In the genomic region with DNA sequence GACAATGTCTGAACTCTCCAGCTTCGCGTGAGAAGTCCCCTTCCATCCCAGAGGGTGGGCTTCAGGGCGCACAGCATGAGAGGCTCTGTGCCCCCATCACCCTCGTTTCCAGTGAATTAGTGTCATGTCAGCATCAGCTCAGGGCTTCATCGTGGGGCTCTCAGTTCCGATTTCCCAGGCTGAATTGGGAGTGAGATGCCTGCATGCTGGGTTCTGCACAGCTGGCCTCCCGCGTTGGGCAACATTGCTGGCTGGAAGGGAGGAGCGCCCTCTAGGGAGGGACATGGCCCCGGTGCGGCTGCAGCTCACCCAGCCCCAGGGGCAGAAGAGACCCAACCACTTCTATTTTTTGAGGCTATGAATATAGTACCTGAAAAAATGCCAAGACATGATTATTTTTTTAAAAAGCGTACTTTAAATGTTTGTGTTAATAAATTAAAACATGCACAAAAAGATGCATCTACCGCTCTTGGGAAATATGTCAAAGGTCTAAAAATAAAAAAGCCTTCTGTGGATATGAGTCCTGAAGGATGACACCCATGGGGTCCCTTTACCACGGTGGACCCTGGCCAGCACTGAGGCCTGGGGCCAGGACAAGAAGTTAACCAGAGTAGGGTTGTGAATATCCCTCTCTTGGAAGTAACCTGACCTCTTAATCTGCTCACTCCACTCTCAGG, we compare ENCODE assay signal across 8 cellular contexts. TPM values are rescaled to one million over a fixed set of nuclear protein-coding genes. Genes with fewer than 3 reads are reported as not detected.
A peak's percentile ranks its signal among the peaks of the same experiment; 100 is the strongest.
DNase-seq lines count a peak whose midpoint lies in the region; ATAC-seq and TF ChIP-seq lines count a peak whose summit lies in the region.

No MANE protein-coding gene starts in this region.

- peak; percentile 78 for TF ChIP-seq CTCF in Calu3 (IDR thresholded peaks at IDR 0.05; ENCODE audit: unreplicated experiment)
- peak; percentile 64 to 95 (median 93); a peak in 5 of 6 replicates for TF ChIP-seq CTCF in HCT116 (IDR thresholded peaks at IDR 0.05 in 2 of 3, conservative IDR thresholded peaks at IDR 0.05 in 1 of 3; ENCODE audit: borderline replicate concordance in 1 of 3, insufficient read depth in 1 of 3, low read depth in 2 of 3, low read length in 2 of 3)
- peak; percentile 80 for TF ChIP-seq CTCF in foreskin keratinocyte (conservative IDR thresholded peaks at IDR 0.05)
- peak; percentile 42 to 60 (median 57) for TF ChIP-seq CTCF in upper lobe of left lung (IDR thresholded peaks at IDR 0.05)

- TF ChIP-seq RAD21 in HCT116 (IDR thresholded peaks at IDR 0.05; ENCODE audit: low read depth), result peak; percentile 78

- H3K79me1 ChIP-seq in trophoblast cell (ENCODE audit: low read length), result no peaks in the 10 kb centered on the region

- no peaks in the 10 kb centered on the region for H4K20me1 ChIP-seq in HCT116 (ENCODE audit: insufficient read depth)

- no peak overlapping the region for H3K4me3 Mint-ChIP-seq in Calu3 (ENCODE audit: low read depth, unreplicated experiment)
- H3K4me3 Mint-ChIP-seq in activated T-cell treated with anti-CD3 and anti-CD28 coated beads, Interleukin-2, amount 50 U/mL, for 72 hours, result no peak overlapping the region

- TF ChIP-seq POLR2A in HCT116 (IDR thresholded peaks at IDR 0.05; ENCODE audit: borderline replicate concordance, extremely low read depth, insufficient read depth, insufficient read length) (no peak), upper lobe of left lung (IDR thresholded peaks at IDR 0.05) (no peak)

- no peak overlapping the region for H2BK12ac ChIP-seq in trophoblast cell (ENCODE audit: low read length)

- no peak overlapping the region for H2AK5ac ChIP-seq in trophoblast cell (ENCODE audit: low read length)

- H3K79me2 ChIP-seq in HCT116 (ENCODE audit: insufficient read depth, low read length) (no peaks in the 10 kb centered on the region), trophoblast cell (ENCODE audit: control insufficient read depth, insufficient read depth, low read length, poor library complexity) (no peaks in the 10 kb centered on the region)

- no peak overlapping the region for H3K4ac ChIP-seq in trophoblast cell (ENCODE audit: low read depth, low read length)

- no peaks in the 10 kb centered on the region for H3K27me3 ChIP-seq in HCT116 (ENCODE audit: insufficient read depth, low read length)
- H3K27me3 ChIP-seq in foreskin keratinocyte, result peaks cover 20% of the 10 kb centered on the region
- H3K27me3 ChIP-seq in trophoblast cell (ENCODE audit: insufficient read depth, low read length), result no peaks in the 10 kb centered on the region
- peaks cover 0 to 6% (median 0%) of the 10 kb centered on the region in 4 donors for H3K27me3 ChIP-seq in upper lobe of left lung

- peaks cover 23 to 32% of the 10 kb centered on the region in 2 experiments for H3K4me1 ChIP-seq in HCT116 (ENCODE audit: control insufficient read depth in 1 of 2, insufficient read depth in 2 of 2, low read length in 2 of 2)
- no peaks in the 10 kb centered on the region for H3K4me1 ChIP-seq in foreskin keratinocyte
- no peaks in the 10 kb centered on the region for H3K4me1 ChIP-seq in trophoblast cell (ENCODE audit: control insufficient read depth in 1 of 2, insufficient read depth in 2 of 2, low read length in 2 of 2)
- H3K4me1 ChIP-seq in upper lobe of left lung, result no peaks in the 10 kb centered on the region

- no peak for TF ChIP-seq EP300 in upper lobe of left lung (IDR thresholded peaks at IDR 0.05)

- H3K4me2 ChIP-seq in HCT116 (ENCODE audit: low read length), result peak overlapping the region; percentile 28; the same call in 1 of the 2 replicates
- no peak overlapping the region for H3K4me2 ChIP-seq in trophoblast cell (ENCODE audit: low read length)

- H2AFZ ChIP-seq in HCT116 (ENCODE audit: low read depth, low read length, poor library complexity, severe bottlenecking) (no peak overlapping the region), trophoblast cell (ENCODE audit: insufficient read depth, low read length, poor library complexity) (no peak overlapping the region)

- DNase-seq in Calu3 (peak; percentile 83), HCT116 (ENCODE audit: low read depth, low spot score) (peak; percentile 33), foreskin keratinocyte (peak; percentile 11 to 13), trophoblast cell (peak; percentile 62 to 80), upper lobe of left lung (peak; percentile 76 to 81), cerebellar nuclear complex (lab: John Stamatoyannopoulos, UW) (no peak)
- DNase-seq in activated T-cell treated with anti-CD3 and anti-CD28 coated beads, Interleukin-2, amount 50 U/mL, for 72 hours, result peak; percentile 73 to 81

- H3K4me3 ChIP-seq in HCT116 (replicated peaks in 1 of 2; ENCODE audit: low read depth in 1 of 2, low read length in 2 of 2) (no peak overlapping the region), trophoblast cell (ENCODE audit: low read depth, low read length) (no peak overlapping the region), upper lobe of left lung (no peak overlapping the region)

- H4K8ac ChIP-seq in trophoblast cell (ENCODE audit: low read depth, low read length), result no peak overlapping the region

- H3K27ac Mint-ChIP-seq in Calu3 (ENCODE audit: unreplicated experiment), result no peak overlapping the region
- no peak overlapping the region for H3K27ac Mint-ChIP-seq in activated T-cell treated with anti-CD3 and anti-CD28 coated beads, Interleukin-2, amount 50 U/mL, for 72 hours

- no peak overlapping the region for H3K14ac ChIP-seq in trophoblast cell (ENCODE audit: low read length)

- RAD21 ChIA-PET in HCT116 (lab: Charles Lee; ENCODE audit: low non-redundant PET in 1 of 2, low total read pairs in 2 of 2, uncharacterized antibody in 2 of 2, unreplicated experiment in 2 of 2), result interaction anchor here in 1 of 2 experiments (1.5 kb wide), 1 partner anchor 240 kb away, joined by 4 read pairs; no protein-coding TSS in a partner anchor

- H3K9ac ChIP-seq in HCT116 (ENCODE audit: low read length) (no peak overlapping the region), trophoblast cell (ENCODE audit: low read length) (no peak overlapping the region)

- no peak overlapping the region for H2BK120ac ChIP-seq in trophoblast cell (ENCODE audit: insufficient read depth, low read length, poor library complexity)

- H4K12ac ChIP-seq in trophoblast cell (ENCODE audit: low read depth, low read length), result no peak overlapping the region

- H4K91ac ChIP-seq in trophoblast cell (ENCODE audit: low read depth, low read length), result no peak overlapping the region

- H3K9me3 ChIP-seq in HCT116 (ENCODE audit: control insufficient read depth in 1 of 2, insufficient read depth in 1 of 2, low read depth in 1 of 2, low read length in 2 of 2), result no peaks in the 10 kb centered on the region
- peaks cover 6% of the 10 kb centered on the region for H3K9me3 ChIP-seq in trophoblast cell (ENCODE audit: insufficient read depth, low read depth, low read length)
- no peaks in the 10 kb centered on the region for H3K9me3 ChIP-seq in upper lobe of left lung

- ATAC-seq in HCT116 (peak; percentile 80), foreskin keratinocyte (peak; percentile 60), upper lobe of left lung (ENCODE audit: low FRiP score in 2 of 2) (peak; percentile 76 to 87)
- peak in 1 of 2 donors; percentile 32 for ATAC-seq in activated T-cell treated with anti-CD3 and anti-CD28 coated beads, Interleukin-2, amount 50 U/mL, for 72 hours (replicated peaks in 1 of 2)

- intact Hi-C loops in Calu3 (cut with micrococcal nuclease; ENCODE audit: unreplicated experiment) (loop anchor here (10.0 kb wide), 3 partner anchors 198 to 482 kb away; a partner anchor contains a TSS), HCT116 (cut with micrococcal nuclease) (loop anchor here (5.0 kb wide), 1 partner anchor 170 kb away; a partner anchor contains a TSS)

- H3K27ac ChIP-seq in HCT116 (ENCODE audit: low read depth, low read length) (no peak overlapping the region), foreskin keratinocyte (no peak overlapping the region), trophoblast cell (ENCODE audit: low read depth, low read length) (no peak overlapping the region), upper lobe of left lung (no peak overlapping the region)

- H2BK5ac ChIP-seq in trophoblast cell (ENCODE audit: low read depth, low read length, poor library complexity), result no peak overlapping the region

- H3K9me2 ChIP-seq in HCT116 (ENCODE audit: insufficient read depth), result no peaks in the 10 kb centered on the region

- CTCF ChIA-PET in Calu3 (lab: Charles Lee), result interaction anchor here (0.6 to 1.7 kb wide), 8 partner anchors 9 to 180 kb away, joined by 3 to 7 read pairs (median 3); a partner anchor contains a TSS
- CTCF ChIA-PET in HCT116 (lab: Charles Lee), result interaction anchor here (0.7 to 1.9 kb wide), 10 partner anchors 8 to 429 kb away, joined by 3 to 6 read pairs (median 4); a partner anchor contains a TSS

- peaks cover 30% of the 10 kb centered on the region for H3K27me3 Mint-ChIP-seq in Calu3 (ENCODE audit: unreplicated experiment)
- H3K27me3 Mint-ChIP-seq in activated T-cell treated with anti-CD3 and anti-CD28 coated beads, Interleukin-2, amount 50 U/mL, for 72 hours (ENCODE audit: low read depth), result peaks cover 4% of the 10 kb centered on the region

- H3K18ac ChIP-seq in trophoblast cell (ENCODE audit: low read length), result no peak overlapping the region

- H3K23ac ChIP-seq in trophoblast cell (ENCODE audit: low read length), result no peak overlapping the region

- H3K9me3 Mint-ChIP-seq in Calu3 (ENCODE audit: low read depth, unreplicated experiment), result no peaks in the 10 kb centered on the region
- no peaks in the 10 kb centered on the region for H3K9me3 Mint-ChIP-seq in activated T-cell treated with anti-CD3 and anti-CD28 coated beads, Interleukin-2, amount 50 U/mL, for 72 hours

- H3K36me3 ChIP-seq in HCT116 (ENCODE audit: control insufficient read depth in 1 of 2, insufficient read depth in 2 of 2, low read length in 2 of 2) (no peaks in the 10 kb centered on the region), trophoblast cell (ENCODE audit: control insufficient read depth in 1 of 2, insufficient read depth in 2 of 2, low read length in 2 of 2) (no peaks in the 10 kb centered on the region), upper lobe of left lung (no peaks in the 10 kb centered on the region)

- BruUV-seq in Calu3 (replicated peaks; lab: Mats Ljungman, UMichigan), result no TSS peak
- BruUV-seq in HCT116 (replicated peaks; lab: Mats Ljungman, UMichigan), result no TSS peak

- no CpG with 5 or more reads among the region's 14 CpGs for WGBS in trophoblast cell (ENCODE audit: extremely low coverage, insufficient coverage, insufficient read length)
- WGBS in upper lobe of left lung, 2 donors, result 23 to 27% methylated on average over 14 of the region's 14 CpGs

- peaks cover 4% of the 10 kb centered on the region for H3K36me3 Mint-ChIP-seq in Calu3 (ENCODE audit: insufficient read depth, unreplicated experiment)
- H3K36me3 Mint-ChIP-seq in activated T-cell treated with anti-CD3 and anti-CD28 coated beads, Interleukin-2, amount 50 U/mL, for 72 hours (ENCODE audit: insufficient read depth in 2 of 2), result no peaks in the 10 kb centered on the region

- POLR2A ChIA-PET in HCT116 (lab: Charles Lee), result interaction anchor here (0.8 kb wide), 1 partner anchor 28 kb away, joined by 3 read pairs; a partner anchor contains a TSS

- H3K4me1 Mint-ChIP-seq in Calu3 (ENCODE audit: low read depth, unreplicated experiment), result peaks cover 27% of the 10 kb centered on the region
- H3K4me1 Mint-ChIP-seq in activated T-cell treated with anti-CD3 and anti-CD28 coated beads, Interleukin-2, amount 50 U/mL, for 72 hours (ENCODE audit: low read depth), result peaks cover 37% of the 10 kb centered on the region

RNA-seq across cellular contexts. Expression of a gene that starts 10.5 kb away (rescaled TPM):
- total RNA-seq in Calu3 (2022) (not detected in 2 replicates), HCT116 (2021; ENCODE audit: unreplicated experiment) (0.12 TPM), foreskin keratinocyte (not detected in 2 replicates), upper lobe of left lung (under 1 TPM in 3 of 6 donors, not detected in 3; 0.15 to 0.69 (median 0.52) TPM)
- 0.05 TPM in 1 of 2 replicates, not detected in the other for polyA plus RNA-seq in HCT116 (2012)
- polyA plus RNA-seq in PFSK-1 (2012; ENCODE audit: insufficient read length, low read depth), result 0.21 TPM
- total RNA-seq in activated T-cell treated with anti-CD3 and anti-CD28 coated beads, Interleukin-2, amount 50 U/mL, for 72 hours, result under 1 TPM; 0.05 to 0.14 TPM
- polyA plus RNA-seq in foreskin keratinocyte, result not detected in 2 replicates
- not detected in 2 replicates for polyA plus RNA-seq in trophoblast cell (2013)

RNA-seq across cellular contexts. Expression of a gene that starts 27.6 kb away (rescaled TPM):
- 1.6 and 3.9 TPM in 2 replicates for total RNA-seq in Calu3 (2022)
- total RNA-seq in HCT116 (2021; ENCODE audit: unreplicated experiment), result 1.9 TPM
- 2.0 and 2.6 TPM in 2 replicates for polyA plus RNA-seq in HCT116 (2012)
- 0.73 TPM for polyA plus RNA-seq in PFSK-1 (2012; ENCODE audit: insufficient read length, low read depth)
- total RNA-seq in activated T-cell treated with anti-CD3 and anti-CD28 coated beads, Interleukin-2, amount 50 U/mL, for 72 hours, result 100 to 1,000 TPM in 1 of 2 donors, 10 to 100 TPM in 1; 79.3 to 146 TPM
- not detected in 2 replicates for total RNA-seq in foreskin keratinocyte
- not detected in 2 replicates for polyA plus RNA-seq in foreskin keratinocyte
- polyA plus RNA-seq in trophoblast cell (2013), result not detected in 2 replicates
- 100 to 1,000 TPM in 4 of 6 donors, 10 to 100 TPM in 2; 24.0 to 318 (median 134) TPM for total RNA-seq in upper lobe of left lung

RNA-seq across cellular contexts. Expression of a gene that starts 45.5 kb away (rescaled TPM):
- total RNA-seq in Calu3 (2022) (not detected in 2 replicates), HCT116 (2021; ENCODE audit: unreplicated experiment) (not detected), foreskin keratinocyte (not detected in 2 replicates), upper lobe of left lung (not detected)
- not detected in 2 replicates for polyA plus RNA-seq in HCT116 (2012)
- not detected for polyA plus RNA-seq in PFSK-1 (2012; ENCODE audit: insufficient read length, low read depth)
- total RNA-seq in activated T-cell treated with anti-CD3 and anti-CD28 coated beads, Interleukin-2, amount 50 U/mL, for 72 hours, result not detected
- polyA plus RNA-seq in foreskin keratinocyte, result not detected in 2 replicates
- not detected in 2 replicates for polyA plus RNA-seq in trophoblast cell (2013)

RNA-seq across cellular contexts. Expression of a gene that starts 60.0 kb away (rescaled TPM):
- total RNA-seq in Calu3 (2022) (0.17 TPM in 1 of 2 replicates, not detected in the other), HCT116 (2021; ENCODE audit: unreplicated experiment) (0.69 TPM), foreskin keratinocyte (0.03 and 0.04 TPM in 2 replicates), upper lobe of left lung (1 to 10 TPM in 1 of 6 donors, under 1 TPM in 4, not detected in 1; 0.30 to 1.0 (median 0.77) TPM)
- polyA plus RNA-seq in HCT116 (2012), result 0.42 and 0.60 TPM in 2 replicates
- polyA plus RNA-seq in PFSK-1 (2012; ENCODE audit: insufficient read length, low read depth), result 0.10 TPM
- total RNA-seq in activated T-cell treated with anti-CD3 and anti-CD28 coated beads, Interleukin-2, amount 50 U/mL, for 72 hours, result under 1 TPM; 0.38 to 0.53 TPM
- 0.02 and 0.03 TPM in 2 replicates for polyA plus RNA-seq in foreskin keratinocyte
- 0.53 and 0.70 TPM in 2 replicates for polyA plus RNA-seq in trophoblast cell (2013)

Comparison
In these comparisons a context has a peak if more than half of its experiments do, and no peak if none do; other contexts are left out.
1. DNase-seq: peak in Calu3 (single experiment), HCT116 (single experiment), activated T-cell treated with anti-CD3 and anti-CD28 coated beads, Interleukin-2, amount 50 U/mL, for 72 hours (2 of 2), foreskin keratinocyte (2 of 2), trophoblast cell (2 of 2) and upper lobe of left lung (2 of 2); none in cerebellar nuclear complex (0 of 2).
2. Peak in every context shown above with its lines, with median percentiles within 50 percentile points of each other: CTCF ChIP-seq.